Comparison of ENCODE assay signal across 8 cellular contexts in the genomic region with DNA sequence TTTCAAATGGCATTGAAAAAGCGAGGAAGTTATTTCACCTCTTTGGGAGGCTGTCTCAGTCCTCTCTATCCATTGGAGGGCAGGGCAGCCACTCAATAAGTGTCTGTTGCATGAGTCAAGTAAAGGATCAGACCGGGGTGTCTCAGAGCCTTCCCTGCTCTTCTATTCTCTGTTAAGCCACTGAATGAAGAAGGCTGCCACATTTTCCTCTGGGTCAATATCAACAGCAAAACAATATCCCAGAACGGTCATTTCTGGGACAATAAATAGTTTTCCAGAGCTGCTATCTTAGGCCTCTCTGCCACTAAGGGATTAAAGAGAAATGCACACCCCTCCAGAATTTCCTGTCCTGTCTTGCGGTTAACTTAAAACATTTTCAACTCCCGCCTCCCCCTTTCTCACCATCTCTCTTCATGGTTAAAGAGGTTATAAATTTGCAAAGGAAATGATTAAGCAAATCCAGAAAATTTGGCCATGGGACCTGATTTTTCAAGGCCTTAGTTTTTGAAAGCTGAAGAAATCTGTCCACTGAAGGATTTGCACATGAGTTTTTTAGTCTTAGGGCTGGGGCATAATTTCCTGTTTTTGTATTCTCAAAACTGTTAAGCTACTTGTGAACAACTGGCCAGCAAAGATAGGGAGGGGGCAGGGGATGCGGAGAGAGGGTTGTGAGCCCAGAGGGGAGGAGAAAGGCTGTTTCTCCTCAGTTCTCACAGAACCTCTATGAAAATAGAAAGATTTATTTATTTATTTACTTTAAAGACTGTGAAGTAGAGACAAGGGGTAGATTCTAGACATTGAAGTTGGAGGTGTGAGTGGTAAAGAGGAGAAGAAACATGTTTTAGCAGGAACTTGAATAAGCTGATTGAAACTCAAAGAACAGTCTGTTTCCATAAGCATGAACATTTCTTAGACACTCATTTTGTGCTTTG.
A peak's percentile ranks its signal among the peaks of the same experiment; 100 is the strongest.
DNase-seq lines count a peak whose midpoint lies in the region; ATAC-seq, FAIRE-seq and TF ChIP-seq lines count a peak whose summit lies in the region.

No MANE protein-coding gene starts in this region.

- H2AFZ ChIP-seq in endothelial cell of umbilical vein (ENCODE audit: low read depth, low read length), result peak overlapping the region; percentile 68
- H2AFZ ChIP-seq in neuronal stem cell (ENCODE audit: low read length), result peak overlapping the region; percentile 90

- H3K23ac ChIP-seq in neuronal stem cell (ENCODE audit: low read depth, low read length, poor library complexity), result no peak overlapping the region

- no peak overlapping the region for H2BK120ac ChIP-seq in neuronal stem cell (ENCODE audit: low read depth, low read length)

- no peak overlapping the region for H2BK12ac ChIP-seq in neuronal stem cell (ENCODE audit: low read length)

- H3K27ac ChIP-seq in RWPE1, result no peak overlapping the region
- H3K27ac ChIP-seq in endothelial cell of umbilical vein (ENCODE audit: insufficient read depth, low read depth, low read length), result peak overlapping the region; percentile 78
- no peak overlapping the region for H3K27ac ChIP-seq in neuronal stem cell (replicated peaks; ENCODE audit: low read length)

- peak; percentile 60 for FAIRE-seq in endothelial cell of umbilical vein (lab: Jason Lieb, UNC)

- no peaks in the 10 kb centered on the region for H3K36me3 ChIP-seq in endothelial cell of umbilical vein (ENCODE audit: control insufficient read depth in 2 of 2, extremely low read depth in 1 of 2, insufficient read depth in 2 of 2, low read length in 2 of 2)
- no peaks in the 10 kb centered on the region for H3K36me3 ChIP-seq in neuronal stem cell (replicated peaks in 1 of 2; ENCODE audit: control insufficient read depth in 2 of 2, insufficient read depth in 2 of 2, low read length in 2 of 2)

- POLR2A ChIA-PET in RWPE1 (lab: Yijun Ruan, JAX; ENCODE audit: low non-redundant PET), result interaction anchor here (0.7 kb wide), 1 partner anchor 40 kb away, joined by 6 read pairs; no protein-coding TSS in a partner anchor
- POLR2A ChIA-PET in endothelial cell of umbilical vein (lab: Charles Lee), result interaction anchor here (0.6 to 1.0 kb wide), 3 partner anchors 18 to 37 kb away, joined by 3 to 4 read pairs (median 4); no protein-coding TSS in a partner anchor

- H3K18ac ChIP-seq in neuronal stem cell (ENCODE audit: low read length), result no peak overlapping the region

- H3K4ac ChIP-seq in neuronal stem cell (ENCODE audit: low read length), result no peak overlapping the region

- H3K4me2 ChIP-seq in endothelial cell of umbilical vein (ENCODE audit: insufficient read depth, low read length) (peak overlapping the region; percentile 58), neuronal stem cell (ENCODE audit: insufficient read depth, low read length, poor library complexity, severe bottlenecking) (no peak overlapping the region)

- no peak overlapping the region for H3K14ac ChIP-seq in neuronal stem cell (ENCODE audit: low read length)

- no peaks in the 10 kb centered on the region for H3K9me1 ChIP-seq in endothelial cell of umbilical vein (replicated peaks; ENCODE audit: control insufficient read depth, extremely low read depth, insufficient read depth, low read length)

- no peak overlapping the region for H2AK5ac ChIP-seq in neuronal stem cell (ENCODE audit: low read depth, low read length)

- H3K9ac ChIP-seq in endothelial cell of umbilical vein (replicated peaks; ENCODE audit: extremely low read depth, insufficient read depth, low read length) (peak overlapping the region; percentile 62), neuronal stem cell (ENCODE audit: low read depth, low read length, poor library complexity) (no peak overlapping the region)

- DNase-seq in GM12865 (ENCODE audit: low read depth) (peak; percentile 86), RWPE1 (ENCODE audit: low spot score) (peak; percentile 74), endothelial cell of umbilical vein (ENCODE audit: low read depth, low spot score) (peak; percentile 93), neuronal stem cell (ENCODE audit: low spot score) (no peak), lower leg skin (ENCODE audit: low spot score in 2 of 2) (no peak), NCI-H1930 (lab: John Stamatoyannopoulos, UW) (no peak)

- ATAC-seq in HG02588 (IDR thresholded peaks at IDR 0.05; ENCODE audit: unreplicated experiment) (peak; percentile 34), HG03565 (IDR thresholded peaks at IDR 0.05; ENCODE audit: unreplicated experiment) (no peak)

- H3K27me3 ChIP-seq in endothelial cell of umbilical vein (ENCODE audit: control insufficient read depth in 2 of 2, insufficient read depth in 2 of 2, low read length in 2 of 2) (no peaks in the 10 kb centered on the region), neuronal stem cell (ENCODE audit: control insufficient read depth in 3 of 3, insufficient read depth in 3 of 3, low read depth in 1 of 3, low read length in 3 of 3) (no peaks in the 10 kb centered on the region)

- TF ChIP-seq CTCF in GM12865 (IDR thresholded peaks at IDR 0.05; ENCODE audit: insufficient read depth, low read depth, low read length, missing control alignments) (no peak), RWPE1 (conservative IDR thresholded peaks at IDR 0.05; ENCODE audit: low read depth) (no peak), endothelial cell of umbilical vein (IDR thresholded peaks at IDR 0.05; ENCODE audit: extremely low read depth in 1 of 2, insufficient read depth in 1 of 2, low read depth in 1 of 2, low read length in 2 of 2) (no peak), lower leg skin (IDR thresholded peaks at IDR 0.05) (no peak)

- dilution Hi-C loops in endothelial cell of umbilical vein (cut with MboI; ENCODE audit: extremely low pct_ligation_motif_present, low sequenced_read_pairs), result loop anchor here (25.0 kb wide), 1 partner anchor 347 kb away; the partner anchor contains the start of gene ZNF217

- BruUV-seq in endothelial cell of umbilical vein (replicated peaks; lab: Mats Ljungman, UMichigan), result TSS peak; percentile 94

- no CpG with 5 or more reads among the region's 6 CpGs for WGBS in neuronal stem cell (ENCODE audit: extremely low coverage in 2 of 2, insufficient read length in 2 of 2, insufficient replicate concordance in 1 of 2), 2 donors
- WGBS in lower leg skin, 2 donors, result 48 to 57% methylated on average over 6 of the region's 6 CpGs

- CTCF ChIA-PET in RWPE1 (lab: Yijun Ruan, JAX), result interaction anchor here (0.6 to 0.7 kb wide), 3 partner anchors 24 to 241 kb away, joined by 3 to 4 read pairs (median 4); no protein-coding TSS in a partner anchor
- CTCF ChIA-PET in endothelial cell of umbilical vein (lab: Charles Lee), result interaction anchor here (0.7 to 3.5 kb wide), 12 partner anchors 8 to 388 kb away, joined by 3 to 33 read pairs (median 4); no protein-coding TSS in a partner anchor

- no peak overlapping the region for H2BK15ac ChIP-seq in neuronal stem cell (ENCODE audit: low read length)

- H4K8ac ChIP-seq in neuronal stem cell (ENCODE audit: low read depth, low read length), result no peak overlapping the region

- no peaks in the 10 kb centered on the region for H3K9me3 ChIP-seq in endothelial cell of umbilical vein (replicated peaks; ENCODE audit: control insufficient read depth, insufficient read depth, low read length)
- peaks cover 0 to 2% of the 10 kb centered on the region in 2 donors for H3K9me3 ChIP-seq in neuronal stem cell (replicated peaks in 1 of 2; ENCODE audit: control insufficient read depth in 2 of 2, insufficient read depth in 1 of 2, low read depth in 1 of 2, low read length in 2 of 2)

- H3K4me3 ChIP-seq in GM12865 (ENCODE audit: low read depth, low read length) (peak overlapping the region; percentile 53), endothelial cell of umbilical vein (replicated peaks in 1 of 3; ENCODE audit: insufficient read depth in 1 of 3, low read depth in 1 of 3, low read length in 3 of 3) (no peak overlapping the region), neuronal stem cell (ENCODE audit: low read length in 2 of 2) (no peak overlapping the region), lower leg skin (ENCODE audit: low read depth, poor library complexity, severe bottlenecking) (no peak overlapping the region)

- no peak overlapping the region for H2BK5ac ChIP-seq in neuronal stem cell (ENCODE audit: low read length)

- intact Hi-C loops in endothelial cell of umbilical vein (cut with micrococcal nuclease), result loop anchor here (1.0 kb wide), 2 partner anchors 8 to 19 kb away; no protein-coding TSS in a partner anchor
- intact Hi-C loops in lower leg skin (cut with DNase I; ENCODE audit: low total_unique reads), result no loop called here

- H3K79me1 ChIP-seq in neuronal stem cell (ENCODE audit: low read depth, low read length), result no peaks in the 10 kb centered on the region

- TF ChIP-seq POLR2A in endothelial cell of umbilical vein (IDR thresholded peaks at IDR 0.05; ENCODE audit: low read depth, low read length), result no peak
- TF ChIP-seq POLR2A in lower leg skin (IDR thresholded peaks at IDR 0.05), result no peak

- no peak overlapping the region for H4K91ac ChIP-seq in neuronal stem cell (ENCODE audit: low read depth, low read length, poor library complexity)

- H3K4me1 ChIP-seq in endothelial cell of umbilical vein (ENCODE audit: control insufficient read depth, extremely low read depth, insufficient read depth, low read length) (peaks cover 25% of the 10 kb centered on the region), neuronal stem cell (ENCODE audit: control insufficient read depth in 2 of 2, insufficient read depth in 1 of 2, low read depth in 1 of 2, low read length in 2 of 2) (peaks cover 8 to 12% of the 10 kb centered on the region in 2 donors)

- H4K20me1 ChIP-seq in endothelial cell of umbilical vein (replicated peaks; ENCODE audit: control insufficient read depth, extremely low read depth, insufficient read depth, low read length), result no peaks in the 10 kb centered on the region

- H3K79me2 ChIP-seq in endothelial cell of umbilical vein (ENCODE audit: control insufficient read depth, insufficient read depth, low read length), result no peaks in the 10 kb centered on the region

TF ChIP-seq in endothelial cell of umbilical vein, 7 proteins besides CTCF, POLR2A, EP300 and RAD21:
- no peak for TF ChIP-seq EZH2 (IDR thresholded peaks at IDR 0.05; ENCODE audit: borderline replicate concordance, low read depth, low read length, severe bottlenecking)
- TF ChIP-seq MAX (IDR thresholded peaks at IDR 0.05; ENCODE audit: insufficient read depth, insufficient read length), result no peak
- no peak for TF ChIP-seq MYC (IDR thresholded peaks at IDR 0.05; ENCODE audit: low read depth, low read length)
- TF ChIP-seq JUN (IDR thresholded peaks at IDR 0.05; ENCODE audit: borderline replicate concordance, insufficient read depth, insufficient read length, low read depth), result peak; percentile 13
- no peak for TF ChIP-seq POLR2AphosphoS5 (IDR thresholded peaks at IDR 0.05; ENCODE audit: insufficient read depth, low read depth, low read length)
- peak; percentile 7 for TF ChIP-seq FOS (IDR thresholded peaks at IDR 0.05; ENCODE audit: borderline replicate concordance, insufficient read depth, low read length)
- peak; percentile 15 for TF ChIP-seq GATA2 (IDR thresholded peaks at IDR 0.05; ENCODE audit: insufficient read depth, insufficient read length, low read depth, low read length)
TF ChIP-seq in endothelial cell of umbilical vein: peak in this region for 3.

Comparison
In these comparisons a context has a peak if more than half of its experiments do, and no peak if none do; other contexts are left out.
1. DNase-seq: peak in GM12865 (single experiment), RWPE1 (single experiment) and endothelial cell of umbilical vein (single experiment); none in neuronal stem cell (single experiment), lower leg skin (0 of 2) and NCI-H1930 (0 of 2).